ENCODE assay signal across 8 cellular contexts in genomic region chr10:12710594-12711343, GRCh38.
DNase-seq lines count a peak whose midpoint lies in the region; ATAC-seq lines count a peak whose summit lies in the region.

No MANE protein-coding gene starts in this region.

- no peak overlapping the region for H3K27ac ChIP-seq in CD4-positive, alpha-beta memory T cell (ENCODE audit: low read depth, low read length)
- peak overlapping the region; percentile 41 for H3K27ac ChIP-seq in urinary bladder (ENCODE audit: low read depth)

- no peaks in the 10 kb centered on the region for H3K9me3 ChIP-seq in CD4-positive, alpha-beta memory T cell (ENCODE audit: control insufficient read depth in 1 of 2, low read length in 2 of 2)

- peaks cover 4% of the 10 kb centered on the region for H3K4me1 ChIP-seq in CD4-positive, alpha-beta memory T cell (ENCODE audit: insufficient read depth, low read length)
- H3K4me1 ChIP-seq in urinary bladder (ENCODE audit: insufficient read depth), result no peaks in the 10 kb centered on the region

- DNase-seq in CD4-positive, alpha-beta memory T cell, result peak; percentile 69 to 73 (median 70)
- DNase-seq in NCI-H1092 (lab: John Stamatoyannopoulos, UW), result peak; percentile 47
- peak; percentile 71 for DNase-seq in SW480 (ENCODE audit: low spot score)
- peak; percentile 84 for DNase-seq in activated naive CD8-positive, alpha-beta T cell treated with anti-CD3 and anti-CD28 coated beads, Interleukin-2, amount 10 ng/mL, durations not matched to agents 7 days and 5 days
- DNase-seq in cardiac septum (ENCODE audit: low spot score), result peak; percentile 88
- peak; percentile 36 for DNase-seq in pulmonary artery endothelial cell (ENCODE audit: low read depth, low spot score)

- intact Hi-C loops in CD4-positive, alpha-beta memory T cell (cut with micrococcal nuclease), result loop anchor here (1.0 kb wide), 3 partner anchors 54 to 496 kb away; no protein-coding TSS in a partner anchor
- intact Hi-C loops in cardiac septum (cut with DNase I), result loop anchor here (2.0 to 10.0 kb wide), 4 partner anchors 194 to 493 kb away; no protein-coding TSS in a partner anchor

- no peak overlapping the region for H3K4me3 ChIP-seq in CD4-positive, alpha-beta memory T cell (ENCODE audit: low read length in 2 of 2)
- H3K4me3 ChIP-seq in urinary bladder (ENCODE audit: low read depth, low read length), result no peak overlapping the region

- no peaks in the 10 kb centered on the region for H3K36me3 Mint-ChIP-seq in CD4-positive, alpha-beta memory T cell
- H3K36me3 Mint-ChIP-seq in activated naive CD8-positive, alpha-beta T cell treated with anti-CD3 and anti-CD28 coated beads, Interleukin-2, amount 10 ng/mL, durations not matched to agents 7 days and 5 days, result no peaks in the 10 kb centered on the region

- peak overlapping the region in 1 of 7 donors; percentile 57 for H3K27ac Mint-ChIP-seq in CD4-positive, alpha-beta memory T cell
- peak overlapping the region; percentile 62 for H3K27ac Mint-ChIP-seq in activated naive CD8-positive, alpha-beta T cell treated with anti-CD3 and anti-CD28 coated beads, Interleukin-2, amount 10 ng/mL, durations not matched to agents 7 days and 5 days

- no peaks in the 10 kb centered on the region for H3K9me3 Mint-ChIP-seq in CD4-positive, alpha-beta memory T cell
- no peaks in the 10 kb centered on the region for H3K9me3 Mint-ChIP-seq in activated naive CD8-positive, alpha-beta T cell treated with anti-CD3 and anti-CD28 coated beads, Interleukin-2, amount 10 ng/mL, durations not matched to agents 7 days and 5 days

- H3K4me3 Mint-ChIP-seq in CD4-positive, alpha-beta memory T cell, result no peak overlapping the region
- peak overlapping the region; percentile 33 for H3K4me3 Mint-ChIP-seq in activated naive CD8-positive, alpha-beta T cell treated with anti-CD3 and anti-CD28 coated beads, Interleukin-2, amount 10 ng/mL, durations not matched to agents 7 days and 5 days

- CTCF ChIA-PET in CD4-positive, alpha-beta memory T cell (lab: Charles Lee; ENCODE audit: partially characterized antibody), result interaction anchor here (0.6 to 8.6 kb wide), 22 partner anchors 8 to 668 kb away, joined by 3 to 142 read pairs (median 4); partner anchors contain the start of gene UPF2

- ATAC-seq in GM21529 (IDR thresholded peaks at IDR 0.05; ENCODE audit: unreplicated experiment), result peak; percentile 84
- peak; percentile 81 for ATAC-seq in activated naive CD8-positive, alpha-beta T cell treated with anti-CD3 and anti-CD28 coated beads, Interleukin-2, amount 10 ng/mL, durations not matched to agents 7 days and 5 days (ENCODE audit: low read depth)

- POLR2A ChIA-PET in CD4-positive, alpha-beta memory T cell (lab: Charles Lee; ENCODE audit: partially characterized antibody), result interaction anchor here (1.1 kb wide), 1 partner anchor 445 kb away, joined by 3 read pairs; no protein-coding TSS in a partner anchor
- POLR2A ChIA-PET in activated naive CD8-positive, alpha-beta T cell treated with anti-CD3 and anti-CD28 coated beads, Interleukin-2, amount 10 ng/mL, durations not matched to agents 7 days and 5 days (lab: Charles Lee), result no interaction called here

- WGBS in urinary bladder, result 45% methylated on average over 9 of the region's 9 CpGs

- no peaks in the 10 kb centered on the region for H3K36me3 ChIP-seq in CD4-positive, alpha-beta memory T cell (ENCODE audit: insufficient read depth, low read length)
- H3K36me3 ChIP-seq in urinary bladder (ENCODE audit: insufficient read depth), result no peaks in the 10 kb centered on the region

- H3K27me3 ChIP-seq in CD4-positive, alpha-beta memory T cell (ENCODE audit: insufficient read depth, low read length), result no peaks in the 10 kb centered on the region

- no peaks in the 10 kb centered on the region for H3K27me3 Mint-ChIP-seq in CD4-positive, alpha-beta memory T cell
- H3K27me3 Mint-ChIP-seq in activated naive CD8-positive, alpha-beta T cell treated with anti-CD3 and anti-CD28 coated beads, Interleukin-2, amount 10 ng/mL, durations not matched to agents 7 days and 5 days, result no peaks in the 10 kb centered on the region

- peaks cover 4 to 17% (median 7%) of the 10 kb centered on the region in 4 donors for H3K4me1 Mint-ChIP-seq in CD4-positive, alpha-beta memory T cell
- H3K4me1 Mint-ChIP-seq in activated naive CD8-positive, alpha-beta T cell treated with anti-CD3 and anti-CD28 coated beads, Interleukin-2, amount 10 ng/mL, durations not matched to agents 7 days and 5 days, result peaks cover 19% of the 10 kb centered on the region

Comparison
In these comparisons a context has a peak if more than half of its experiments do, and no peak if none do; other contexts are left out.
1. DNase-seq: peak in every context shown above with its lines; median percentile 88 in cardiac septum; 84 in activated naive CD8-positive, alpha-beta T cell treated with anti-CD3 and anti-CD28 coated beads, Interleukin-2, amount 10 ng/mL, durations not matched to agents 7 days and 5 days; 71 in SW480; 70 in CD4-positive, alpha-beta memory T cell; 47 in NCI-H1092; 36 in pulmonary artery endothelial cell.